ENCODE assay signal across 10 cellular contexts in genomic region chr5:126965061-126965475, GRCh38.
A peak's percentile ranks its signal among the peaks of the same experiment; 100 is the strongest.
DNase-seq lines count a peak whose midpoint lies in the region; ATAC-seq, FAIRE-seq and TF ChIP-seq lines count a peak whose summit lies in the region.
"Had no signal": no experiment of that assay in that cellular context is flagged by ENCODE, and none has a peak within 500 bp of the region (broad histone marks: within the 10 kb centered on the region; RNA-seq: fewer than 3 reads in every experiment).

No MANE protein-coding gene starts in this region.

- no peaks in the 10 kb centered on the region for H3K36me3 Mint-ChIP-seq in GM23338 (ENCODE audit: low read depth)

- ATAC-seq in GM21786 (IDR thresholded peaks at IDR 0.05; ENCODE audit: unreplicated experiment) (peak; percentile 57), HepG2 (no peak), GM23338 (no peak)

- no peaks in the 10 kb centered on the region for H3K9me2 ChIP-seq in GM23338 (ENCODE audit: insufficient read depth)

- H3K9me3 ChIP-seq in HepG2 (ENCODE audit: low read length), result no peaks in the 10 kb centered on the region

- H4K20me1 ChIP-seq in HepG2 (ENCODE audit: insufficient read depth, low read length), result no peaks in the 10 kb centered on the region
- H4K20me1 ChIP-seq in GM23338 (replicated peaks; ENCODE audit: insufficient read depth), result no peaks in the 10 kb centered on the region

- H3K36me3 ChIP-seq in HepG2 (replicated peaks in 1 of 2; ENCODE audit: control insufficient read depth in 1 of 2, insufficient read depth in 2 of 2, low read length in 2 of 2), result no peaks in the 10 kb centered on the region
- H3K36me3 ChIP-seq in GM23338 (ENCODE audit: insufficient read depth), result no peaks in the 10 kb centered on the region

- H3K9me3 Mint-ChIP-seq in GM23338, result no peaks in the 10 kb centered on the region

- no peaks in the 10 kb centered on the region for H3K4me1 ChIP-seq in HepG2 (ENCODE audit: insufficient read depth, low read length)
- H3K4me1 ChIP-seq in GM23338 (ENCODE audit: insufficient read depth), result peaks cover 8% of the 10 kb centered on the region

- TF ChIP-seq POLR2A in HepG2 (IDR thresholded peaks at IDR 0.05; ENCODE audit: insufficient read depth in 1 of 2, low read depth in 2 of 2, low read length in 2 of 2), result no peak

- POLR2A ChIA-PET in HepG2 (lab: Yijun Ruan, JAX), result no interaction called here

- no peak for FAIRE-seq in HepG2 (lab: Jason Lieb, UNC)

- H3K4me2 ChIP-seq in HepG2 (ENCODE audit: low read depth, low read length) (no peak overlapping the region), GM23338 (no peak overlapping the region)

- no peak for TF ChIP-seq RAD21 in HepG2 (CRISPR knock-in tag; IDR thresholded peaks at IDR 0.05)

- H3F3A ChIP-seq in GM23338 (replicated peaks; ENCODE audit: low read depth), result no peaks in the 10 kb centered on the region

- H3K4me3 ChIP-seq in HepG2 (replicated peaks in 1 of 3; ENCODE audit: insufficient read depth in 1 of 3, low read depth in 2 of 3, low read length in 3 of 3) (no peak overlapping the region), GM23338 (no peak overlapping the region)

- intact Hi-C loops in HepG2 (cut with micrococcal nuclease; ENCODE audit: unreplicated experiment), result no loop called here

- TF ChIP-seq EP300 in HepG2 (IDR thresholded peaks at IDR 0.05; ENCODE audit: low read depth in 2 of 2, low read length in 2 of 2) (no peak), HepG2 (CRISPR knock-in tag; IDR thresholded peaks at IDR 0.05; ENCODE audit: borderline replicate concordance) (no peak)

- H2AFZ ChIP-seq in HepG2 (ENCODE audit: low read length) (no peak overlapping the region), GM23338 (no peak overlapping the region)

- in situ Hi-C loops in HepG2 (cut with HindIII; ENCODE audit: extremely low pct_ligation_motif_present, low pct_unique_long_range_greater_than_20kb), result no loop called here

- no peak overlapping the region for H3K27ac ChIP-seq in HepG2 (ENCODE audit: extremely low read length, insufficient read depth, low read length)
- H3K27ac ChIP-seq in GM23338 (ENCODE audit: low read depth), result no peak overlapping the region

- peaks cover 22% of the 10 kb centered on the region for H3K4me1 Mint-ChIP-seq in GM23338

- no peak overlapping the region for H3K4me3 Mint-ChIP-seq in GM23338

- H3K27me3 ChIP-seq in HepG2 (ENCODE audit: control insufficient read depth in 1 of 2, insufficient read depth in 2 of 2, low read length in 2 of 2) (no peaks in the 10 kb centered on the region), GM23338 (ENCODE audit: insufficient read depth) (no peaks in the 10 kb centered on the region)

- peak; percentile 18 for DNase-seq in CD1c-positive myeloid dendritic cell (ENCODE audit: extremely low spot score)
- DNase-seq in NCI-H226, result peak; percentile 93
- peak; percentile 92 for DNase-seq in fibroblast of the conjunctiva (ENCODE audit: low read depth)
- DNase-seq in HepG2 (ENCODE audit: low spot score), result no peak
- no peak for DNase-seq in GM23338 (ENCODE audit: low spot score)
- no peak for DNase-seq in stimulated activated CD4-positive, alpha-beta T cell treated with anti-CD3 and anti-CD28 coated beads, Interleukin-4, amount 100 ng/mL, for 1 hour
- no peak for DNase-seq in pons (ENCODE audit: low spot score)
- DNase-seq: NCI-H1417; stimulated activated CD4-positive, alpha-beta T cell treated with anti-CD3 and anti-CD28 coated beads, Interleukin-4, amount 100 ng/mL, for 24 hours had no signal

- CTCF ChIA-PET in HepG2 (lab: Yijun Ruan, JAX; ENCODE audit: low intra/inter-chr PET ratio, low total read pairs), result no interaction called here

- TF ChIP-seq CTCF in HepG2 (CRISPR knock-in tag; IDR thresholded peaks at IDR 0.05), result no peak
- TF ChIP-seq CTCF in GM23338 (conservative IDR thresholded peaks at IDR 0.05; ENCODE audit: low read depth in 2 of 2), result no peak

- no peak overlapping the region for H3K9ac ChIP-seq in HepG2 (ENCODE audit: insufficient read depth, low read depth, low read length)

- no TSS peak for BruUV-seq in HepG2 (replicated peaks; lab: Mats Ljungman, UMichigan)

- WGBS in HepG2 (ENCODE audit: low lambda C conversion rate), result 56% methylated on average over 2 of the region's 2 CpGs

- H3K79me2 ChIP-seq in HepG2 (ENCODE audit: insufficient read depth, low read length) (no peaks in the 10 kb centered on the region), GM23338 (replicated peaks; ENCODE audit: insufficient read depth) (no peaks in the 10 kb centered on the region)

- no peaks in the 10 kb centered on the region for H3K27me3 Mint-ChIP-seq in GM23338 (ENCODE audit: insufficient read depth, low read depth, poor library complexity)

- H3K27ac Mint-ChIP-seq in GM23338, result no peak overlapping the region

TF ChIP-seq in HepG2, 621 proteins besides CTCF, POLR2A, EP300 and RAD21 (continues in another document):
- TF ChIP-seq HDAC6 (IDR thresholded peaks at IDR 0.05; ENCODE audit: low read depth, low read length) (no peak), ELF1 (CRISPR knock-in tag; IDR thresholded peaks at IDR 0.05) (no peak), SIX1 (CRISPR knock-in tag; IDR thresholded peaks at IDR 0.05; ENCODE audit: borderline replicate concordance) (no peak), HOXA9 (CRISPR knock-in tag; IDR thresholded peaks at IDR 0.05; ENCODE audit: borderline replicate concordance) (no peak), PATZ1 (CRISPR knock-in tag; IDR thresholded peaks at IDR 0.05) (no peak), ZNF253 (CRISPR knock-in tag; IDR thresholded peaks at IDR 0.05; ENCODE audit: borderline replicate concordance) (no peak), ATF7-NPFF (CRISPR knock-in tag; IDR thresholded peaks at IDR 0.05; ENCODE audit: low read depth) (no peak), MTA1 (CRISPR knock-in tag; IDR thresholded peaks at IDR 0.05; ENCODE audit: borderline replicate concordance) (no peak), TIGD3 (CRISPR knock-in tag; IDR thresholded peaks at IDR 0.05; ENCODE audit: borderline replicate concordance) (no peak)

TF ChIP-seq in GM23338, 12 proteins besides CTCF, POLR2A, EP300 and RAD21 (continues in another document):
- TF ChIP-seq STAT1 (IDR thresholded peaks at IDR 0.05; ENCODE audit: unreplicated experiment), result no peak
- TF ChIP-seq EZH2 (IDR thresholded peaks at IDR 0.05; ENCODE audit: low read depth, unreplicated experiment), result no peak
- TF ChIP-seq CREB1 (CRISPR knock-in tag; IDR thresholded peaks at IDR 0.05; ENCODE audit: low read depth), result no peak
- no peak for TF ChIP-seq NANOG (IDR thresholded peaks at IDR 0.05; ENCODE audit: borderline replicate concordance)
- no peak for TF ChIP-seq JUNB (IDR thresholded peaks at IDR 0.05; ENCODE audit: unreplicated experiment)
- no peak for TF ChIP-seq REST (IDR thresholded peaks at IDR 0.05; ENCODE audit: unreplicated experiment)
- TF ChIP-seq POLR2AphosphoS5 (IDR thresholded peaks at IDR 0.05; ENCODE audit: low read depth), result no peak
- no peak for TF ChIP-seq ZNF331 (CRISPR knock-in tag; IDR thresholded peaks at IDR 0.05; ENCODE audit: low read depth)
- TF ChIP-seq ZNF114 (CRISPR knock-in tag; IDR thresholded peaks at IDR 0.05), result no peak

Comparison
In these comparisons a context has a peak if more than half of its experiments do, and no peak if none do; other contexts are left out.
1. DNase-seq: peak in CD1c-positive myeloid dendritic cell (single experiment), NCI-H226 (single experiment) and fibroblast of the conjunctiva (single experiment); none in HepG2 (single experiment), GM23338 (single experiment), stimulated activated CD4-positive, alpha-beta T cell treated with anti-CD3 and anti-CD28 coated beads, Interleukin-4, amount 100 ng/mL, for 1 hour (single experiment) and pons (single experiment).